Comparison of ENCODE assay signal across 31 cellular contexts in genomic region chr17:79425686-79426085, GRCh38.
"Had no signal": no experiment of that assay in that cellular context is flagged by ENCODE, and none has a peak within 500 bp of the region (broad histone marks: within the 10 kb centered on the region; RNA-seq: fewer than 3 reads in every experiment).

No MANE protein-coding gene starts in this region.

- DNase-seq: activated CD4-positive, alpha-beta memory T cell treated with anti-CD3 and anti-CD28 coated beads for 36 hours; activated CD4-positive, alpha-beta T cell treated with anti-CD3 and anti-CD28 coated beads for 36 hours; activated CD4-positive, alpha-beta T cell treated with anti-CD3 and anti-CD28 coated beads, Interleukin-2, amount 10 ng/mL, durations not matched to agents 24 days and 14 days; activated CD4-positive, CD25-positive, alpha-beta regulatory T cell; activated CD4-positive, CD25-positive, alpha-beta regulatory T cell treated with anti-CD3 and anti-CD28 coated beads, Interleukin-2, amount 50 U/mL, for 72 hours; activated CD8-positive, alpha-beta memory T cell treated with anti-CD3 and anti-CD28 coated beads, Interleukin-2, amount 10 ng/mL, durations not matched to agents 7 days and 5 days; activated CD8-positive, alpha-beta memory T cell treated with anti-CD3 and anti-CD28 coated beads, Interleukin-2, amount 50 U/mL, for 4 hours; activated CD8-positive, alpha-beta T cell treated with anti-CD3 and anti-CD28 coated beads, Interleukin-2, amount 10 ng/mL, durations not matched to agents 7 days and 5 days; activated effector memory CD4-positive, alpha-beta T cell treated with anti-CD3 and anti-CD28 coated beads, Interleukin-2, amount 50 U/mL, for 16 hours; activated naive CD4-positive, alpha-beta T cell treated with anti-CD3 and anti-CD28 coated beads, Interleukin-2, amount 50 U/mL, for 16 hours; activated T-cell treated with anti-CD3 and anti-CD28 coated beads, Interleukin-2, amount 50 U/mL, for 1 hour; activated T-cell treated with anti-CD3 and anti-CD28 coated beads, Interleukin-2, amount 50 U/mL, for 48 hours; amniotic stem cell; anterior cingulate cortex; brain microvascular endothelial cell; caudate nucleus; cerebellar nuclear complex; colonic mucosa; effector CD8-positive, alpha-beta T cell; foreskin fibroblast; head of caudate nucleus; T-helper 2 cell had no signal

- H3K27ac ChIP-seq: brain microvascular endothelial cell, colonic mucosa, epithelial cell of prostate had no signal

- H3K9me3 Mint-ChIP-seq: activated CD4-positive, alpha-beta memory T cell treated with anti-CD3 and anti-CD28 coated beads for 36 hours; activated CD4-positive, alpha-beta T cell treated with anti-CD3 and anti-CD28 coated beads, Interleukin-2, amount 10 ng/mL, durations not matched to agents 24 days and 14 days; activated T-helper 1 cell treated with anti-CD3 and anti-CD28 coated beads, Interleukin-12 subunit alpha, Interleukin-12 subunit beta, Interleukin-2, Interleukin-4 antibody, amounts not matched to agents 30 ng/mL and 10 ng/mL and 1 ng/mL, durations not matched to agents 14 hours and 24 hours and 36 hours; activated T-helper 2 cell treated with anti-CD3 and anti-CD28 coated beads, Interferon-gamma antibody, Interleukin-2, Interleukin-4, amounts not matched to agents 10 μg/mL and 5 μg/mL and 100 μg/mL, durations not matched to agents 14 hours and 24 hours and 36 hours had no signal

- H3K4me3 Mint-ChIP-seq: activated CD4-positive, alpha-beta memory T cell treated with anti-CD3 and anti-CD28 coated beads for 36 hours; activated CD4-positive, alpha-beta T cell treated with anti-CD3 and anti-CD28 coated beads for 36 hours; activated CD4-positive, alpha-beta T cell treated with anti-CD3 and anti-CD28 coated beads, Interleukin-2, amount 10 ng/mL, durations not matched to agents 24 days and 14 days; activated CD8-positive, alpha-beta memory T cell treated with anti-CD3 and anti-CD28 coated beads, Interleukin-2, amount 10 ng/mL, durations not matched to agents 7 days and 5 days; activated CD8-positive, alpha-beta T cell treated with anti-CD3 and anti-CD28 coated beads, Interleukin-2, amount 10 ng/mL, durations not matched to agents 7 days and 5 days; activated naive CD8-positive, alpha-beta T cell; activated T-helper 1 cell treated with anti-CD3 and anti-CD28 coated beads, Interleukin-12 subunit alpha, Interleukin-12 subunit beta, Interleukin-2, Interleukin-4 antibody, amounts not matched to agents 30 ng/mL and 10 ng/mL and 1 ng/mL, durations not matched to agents 14 hours and 24 hours and 36 hours had no signal

- H3K27ac Mint-ChIP-seq: activated CD4-positive, alpha-beta memory T cell treated with anti-CD3 and anti-CD28 coated beads for 36 hours; activated CD4-positive, alpha-beta T cell treated with anti-CD3 and anti-CD28 coated beads for 36 hours; activated CD4-positive, alpha-beta T cell treated with anti-CD3 and anti-CD28 coated beads, Interleukin-2, amount 10 ng/mL, durations not matched to agents 24 days and 14 days; activated CD8-positive, alpha-beta memory T cell treated with anti-CD3 and anti-CD28 coated beads, Interleukin-2, amount 10 ng/mL, durations not matched to agents 7 days and 5 days; activated CD8-positive, alpha-beta T cell treated with anti-CD3 and anti-CD28 coated beads, Interleukin-2, amount 10 ng/mL, durations not matched to agents 7 days and 5 days; activated naive CD8-positive, alpha-beta T cell; activated T-helper 1 cell treated with anti-CD3 and anti-CD28 coated beads, Interleukin-12 subunit alpha, Interleukin-12 subunit beta, Interleukin-2, Interleukin-4 antibody, amounts not matched to agents 30 ng/mL and 10 ng/mL and 1 ng/mL, durations not matched to agents 14 hours and 24 hours and 36 hours; activated T-helper 2 cell treated with anti-CD3 and anti-CD28 coated beads, Interferon-gamma antibody, Interleukin-2, Interleukin-4, amounts not matched to agents 10 μg/mL and 5 μg/mL and 100 μg/mL, durations not matched to agents 14 hours and 24 hours and 36 hours had no signal

- H3K4me3 ChIP-seq: colonic mucosa had no signal

- FAIRE-seq: astrocyte, bronchial epithelial cell, endometrium, endothelial cell of umbilical vein, frontal cortex had no signal

- H3K9me3 ChIP-seq: colonic mucosa had no signal

- ATAC-seq: activated CD4-positive, alpha-beta T cell treated with anti-CD3 and anti-CD28 coated beads for 36 hours; activated CD8-positive, alpha-beta memory T cell treated with anti-CD3 and anti-CD28 coated beads, Interleukin-2, amount 10 ng/mL, durations not matched to agents 7 days and 5 days; activated CD8-positive, alpha-beta T cell treated with anti-CD3 and anti-CD28 coated beads, Interleukin-2, amount 10 ng/mL, durations not matched to agents 7 days and 5 days had no signal

- H3K4me1 Mint-ChIP-seq: activated CD4-positive, alpha-beta T cell treated with anti-CD3 and anti-CD28 coated beads for 36 hours; activated CD4-positive, alpha-beta T cell treated with anti-CD3 and anti-CD28 coated beads, Interleukin-2, amount 10 ng/mL, durations not matched to agents 24 days and 14 days; activated CD8-positive, alpha-beta memory T cell treated with anti-CD3 and anti-CD28 coated beads, Interleukin-2, amount 10 ng/mL, durations not matched to agents 7 days and 5 days had no signal

- H3K4me1 ChIP-seq: colonic mucosa had no signal

- H3K27me3 Mint-ChIP-seq: activated CD4-positive, alpha-beta T cell treated with anti-CD3 and anti-CD28 coated beads, Interleukin-2, amount 10 ng/mL, durations not matched to agents 24 days and 14 days; activated naive CD8-positive, alpha-beta T cell had no signal

- H3K27me3 ChIP-seq: brain microvascular endothelial cell, colonic mucosa had no signal

- H3K36me3 Mint-ChIP-seq: activated CD4-positive, alpha-beta memory T cell treated with anti-CD3 and anti-CD28 coated beads for 36 hours; activated CD8-positive, alpha-beta memory T cell treated with anti-CD3 and anti-CD28 coated beads, Interleukin-2, amount 10 ng/mL, durations not matched to agents 7 days and 5 days; activated naive CD8-positive, alpha-beta T cell had no signal

- H3K36me3 ChIP-seq: brain microvascular endothelial cell, colonic mucosa had no signal
